Comparison of ENCODE assay signal across 9 cellular contexts in genomic region chr1:7902478-7903084, GRCh38. TPM values are rescaled to one million over a fixed set of nuclear protein-coding genes. Genes with fewer than 3 reads are reported as not detected.
DNase-seq lines count a peak whose midpoint lies in the region; ATAC-seq, FAIRE-seq and TF ChIP-seq lines count a peak whose summit lies in the region.
"Had no signal": no experiment of that assay in that cellular context is flagged by ENCODE, and none has a peak within 500 bp of the region (broad histone marks: within the 10 kb centered on the region; RNA-seq: fewer than 3 reads in every experiment).

No MANE protein-coding gene starts in this region.

- no peak overlapping the region for H3K27ac ChIP-seq in neural cell (ENCODE audit: low read length)

- no peaks in the 10 kb centered on the region for H3K36me3 ChIP-seq in neural cell (ENCODE audit: insufficient read depth, low read length)

- H3K27ac Mint-ChIP-seq in activated T-cell treated with anti-CD3 and anti-CD28 coated beads, Interleukin-2, amount 50 U/mL, for 72 hours, result no peak overlapping the region

- H3K4me3 Mint-ChIP-seq in activated T-cell treated with anti-CD3 and anti-CD28 coated beads, Interleukin-2, amount 50 U/mL, for 72 hours, result peak overlapping the region; percentile 63 to 81

- H3K27me3 Mint-ChIP-seq in activated T-cell treated with anti-CD3 and anti-CD28 coated beads, Interleukin-2, amount 50 U/mL, for 72 hours (ENCODE audit: low read depth), result no peaks in the 10 kb centered on the region

- H4K20me1 ChIP-seq in neural cell (ENCODE audit: insufficient read depth), result no peaks in the 10 kb centered on the region

- H3K4me2 ChIP-seq in neural cell (ENCODE audit: low read length), result no peak overlapping the region

- no peak overlapping the region for H3K9ac ChIP-seq in neural cell (ENCODE audit: low read length)

- TF ChIP-seq CTCF in D721Med (IDR thresholded peaks at IDR 0.05; ENCODE audit: insufficient read depth, missing control alignments) (peak; percentile 78), LNCAP (IDR thresholded peaks at IDR 0.05) (peak; percentile 61), fibroblast of pulmonary artery (IDR thresholded peaks at IDR 0.05; ENCODE audit: low read length, missing control alignments) (peak; percentile 74), neural cell (IDR thresholded peaks at IDR 0.05; ENCODE audit: poor library complexity, severe bottlenecking) (peak; percentile 62)

- no peaks in the 10 kb centered on the region for H3K9me3 Mint-ChIP-seq in activated T-cell treated with anti-CD3 and anti-CD28 coated beads, Interleukin-2, amount 50 U/mL, for 72 hours

- TF ChIP-seq RAD21 in neural cell (conservative IDR thresholded peaks at IDR 0.05), result peak; percentile 68

- TF ChIP-seq EP300 in neural cell (conservative IDR thresholded peaks at IDR 0.05; ENCODE audit: poor library complexity, severe bottlenecking), result no peak

- no peaks in the 10 kb centered on the region for H3K27me3 ChIP-seq in neural cell (ENCODE audit: insufficient read depth, low read depth, low read length)

- peak; percentile 20 for DNase-seq in D721Med (ENCODE audit: insufficient read length, low spot score)
- DNase-seq in RCC 7860 (ENCODE audit: low spot score), result peak; percentile 52
- DNase-seq in activated T-cell treated with anti-CD3 and anti-CD28 coated beads, Interleukin-2, amount 50 U/mL, for 72 hours, result peak; percentile 55 to 70
- peak; percentile 86 for DNase-seq in fibroblast of pulmonary artery (ENCODE audit: low read depth)
- peak; percentile 54 for DNase-seq in stromal cell of bone marrow (ENCODE audit: low read depth)

- H2AFZ ChIP-seq in neural cell (ENCODE audit: low read depth, low read length), result no peak overlapping the region

- no peaks in the 10 kb centered on the region for H3K36me3 Mint-ChIP-seq in activated T-cell treated with anti-CD3 and anti-CD28 coated beads, Interleukin-2, amount 50 U/mL, for 72 hours (ENCODE audit: insufficient read depth in 2 of 2)

- H3K79me2 ChIP-seq in neural cell (replicated peaks; ENCODE audit: insufficient read depth, low read length), result no peaks in the 10 kb centered on the region

- no peaks in the 10 kb centered on the region for H3K9me2 ChIP-seq in neural cell (ENCODE audit: insufficient read depth, low read length)

- H3K9me3 ChIP-seq in neural cell (ENCODE audit: low read length), result no peaks in the 10 kb centered on the region

- H3K4me3 ChIP-seq in fibroblast of pulmonary artery (replicated peaks; ENCODE audit: low read depth, low read length), result no peak overlapping the region
- no peak overlapping the region for H3K4me3 ChIP-seq in neural cell (ENCODE audit: low read length)

- H3K4me1 Mint-ChIP-seq in activated T-cell treated with anti-CD3 and anti-CD28 coated beads, Interleukin-2, amount 50 U/mL, for 72 hours (ENCODE audit: low read depth), result peaks cover 16% of the 10 kb centered on the region

- H3F3A ChIP-seq in neural cell (ENCODE audit: insufficient read depth, low read length, poor library complexity, severe bottlenecking), result no peaks in the 10 kb centered on the region

- peak; percentile 70 to 80 for ATAC-seq in activated T-cell treated with anti-CD3 and anti-CD28 coated beads, Interleukin-2, amount 50 U/mL, for 72 hours (replicated peaks in 1 of 2)
- no peak for ATAC-seq in GM21825 (IDR thresholded peaks at IDR 0.05; ENCODE audit: unreplicated experiment)

- no peak for FAIRE-seq in D721Med (lab: Jason Lieb, UNC)
- no peak for FAIRE-seq in RCC 7860 (lab: Jason Lieb, UNC)

TF ChIP-seq in neural cell, 6 proteins besides CTCF, POLR2A, EP300 and RAD21:
- TF ChIP-seq TAF1 (IDR thresholded peaks at IDR 0.05; ENCODE audit: low read depth), result no peak
- TF ChIP-seq SMC3 (conservative IDR thresholded peaks at IDR 0.05; ENCODE audit: poor library complexity), result peak; percentile 67
- no peak for TF ChIP-seq EZH2 (IDR thresholded peaks at IDR 0.05; ENCODE audit: borderline replicate concordance, insufficient read depth, low read length, poor library complexity, severe bottlenecking)
- no peak for TF ChIP-seq REST (IDR thresholded peaks at IDR 0.05; ENCODE audit: borderline replicate concordance)
- TF ChIP-seq MXI1 (conservative IDR thresholded peaks at IDR 0.05; ENCODE audit: poor library complexity, severe bottlenecking), result no peak
- TF ChIP-seq POLR2AphosphoS5 (IDR thresholded peaks at IDR 0.05), result no peak

RNA-seq across cellular contexts. Expression of gene TNFRSF9, which starts 38.1 kb away (rescaled TPM):
- 10 to 100 TPM; 35.4 to 86.2 TPM for total RNA-seq in activated T-cell treated with anti-CD3 and anti-CD28 coated beads, Interleukin-2, amount 50 U/mL, for 72 hours
- polyA plus RNA-seq in neural cell, result 0.38 TPM in 1 of 2 replicates, not detected in the other
- not detected in 2 replicates for polyA minus RNA-seq in neural cell

RNA-seq across cellular contexts. Expression of gene UTS2, which starts 49.7 kb away (rescaled TPM):
- not detected for total RNA-seq in activated T-cell treated with anti-CD3 and anti-CD28 coated beads, Interleukin-2, amount 50 U/mL, for 72 hours
- polyA plus RNA-seq in neural cell, result 1.5 and 2.4 TPM in 2 replicates
- not detected in 2 replicates for polyA minus RNA-seq in neural cell
- total RNA-seq: T-helper 2 cell treated with Interferon-gamma antibody and Interleukin-4, amounts not matched to agents 100 ng/mL and 5 ng/mL, for 36 hours had no signal

RNA-seq across cellular contexts. Expression of gene PARK7, which starts 58.9 kb away (rescaled TPM):
- 100 to 1,000 TPM; 247 to 273 TPM for total RNA-seq in activated T-cell treated with anti-CD3 and anti-CD28 coated beads, Interleukin-2, amount 50 U/mL, for 72 hours
- polyA plus RNA-seq in neural cell, result 352 and 378 TPM in 2 replicates
- 127 and 145 TPM in 2 replicates for polyA minus RNA-seq in neural cell

Comparison
In these comparisons a context has a peak if more than half of its experiments do, and no peak if none do; other contexts are left out.
1. DNase-seq: peak in every context shown above with its lines; median percentile 86 in fibroblast of pulmonary artery; 62 in activated T-cell treated with anti-CD3 and anti-CD28 coated beads, Interleukin-2, amount 50 U/mL, for 72 hours; 54 in stromal cell of bone marrow; 52 in RCC 7860; 20 in D721Med.